16 cellular contexts compared by ENCODE assay signal in genomic region chr10:126562209-126562680, GRCh38.
DNase-seq lines count a peak whose midpoint lies in the region; ATAC-seq, FAIRE-seq and TF ChIP-seq lines count a peak whose summit lies in the region.
"Had no signal": no experiment of that assay in that cellular context is flagged by ENCODE, and none has a peak within 500 bp of the region (broad histone marks: within the 10 kb centered on the region; RNA-seq: fewer than 3 reads in every experiment).

No MANE protein-coding gene starts in this region.

- no peak overlapping the region for H3K4me3 ChIP-seq in endodermal cell (ENCODE audit: low read length)
- H3K4me3 ChIP-seq in skeletal muscle satellite cell (ENCODE audit: low read length) = no peak overlapping the region

- peak; percentile 21 for ATAC-seq in WTC11
- ATAC-seq: Right ventricle myocardium inferior had no signal

- H3K27me3 Mint-ChIP-seq in HFFc6 (ENCODE audit: insufficient read depth) (peaks cover 13% of the 10 kb centered on the region), WTC11 (ENCODE audit: low read depth) (no peaks in the 10 kb centered on the region; the same call in none of the 2 replicates), endodermal cell (ENCODE audit: insufficient read depth) (peaks cover 9% of the 10 kb centered on the region)
- H3K27me3 Mint-ChIP-seq: IgD-negative memory B cell had no signal

- H3K27me3 ChIP-seq in endodermal cell (ENCODE audit: control insufficient read depth, insufficient read depth, low read length, poor library complexity, severe bottlenecking) (no peaks in the 10 kb centered on the region), skeletal muscle satellite cell (ENCODE audit: control insufficient read depth, insufficient read depth, low read length) (no peaks in the 10 kb centered on the region)

- H3K4me1 Mint-ChIP-seq in HFFc6 (ENCODE audit: low read depth) (peaks cover 15% of the 10 kb centered on the region), WTC11 (peaks cover 40% of the 10 kb centered on the region), endodermal cell (peaks cover 47% of the 10 kb centered on the region)
- H3K4me1 Mint-ChIP-seq: IgD-negative memory B cell had no signal

- peaks cover 19% of the 10 kb centered on the region for H3K4me1 ChIP-seq in endodermal cell (ENCODE audit: control insufficient read depth, insufficient read depth, low read length)
- H3K4me1 ChIP-seq in skeletal muscle satellite cell (ENCODE audit: control insufficient read depth, insufficient read depth, low read length) = peaks cover 9% of the 10 kb centered on the region

- peak overlapping the region; percentile 66 for H3K4me2 ChIP-seq in skeletal muscle satellite cell (ENCODE audit: low read length)
- H3K4me2 ChIP-seq: SK-N-SH had no signal

- DNase-seq in HFFc6 (no peak), WTC11 (ENCODE audit: low spot score) (no peak), endodermal cell (peak; percentile 82), NCI-H2227 treated with DMSO at 0.1 percent for 48 hours (lab: John Stamatoyannopoulos, UW) (no peak), H54 (ENCODE audit: insufficient read length, low spot score) (no peak)
- DNase-seq in stimulated activated naive CD4-positive, alpha-beta T cell (lab: John Stamatoyannopoulos, UW) = no peak
- DNase-seq: DMS53, NCI-H1436, NCI-H2107, NCI-H446, NCI-H82, SK-N-SH had no signal

- TF ChIP-seq CTCF in HFFc6 (IDR thresholded peaks at IDR 0.05) (no peak), WTC11 (IDR thresholded peaks at IDR 0.05) (no peak), endodermal cell (conservative IDR thresholded peaks at IDR 0.05) (no peak)

- POLR2A ChIA-PET in WTC11 (lab: Charles Lee) = interaction anchor here (1.3 kb wide), 1 partner anchor 10 kb away, joined by 3 read pairs; no protein-coding TSS in a partner anchor

- H3K27ac Mint-ChIP-seq in HFFc6 = no peak overlapping the region
- H3K27ac Mint-ChIP-seq in WTC11 = peak overlapping the region; percentile 69; the same call in 1 of the 2 replicates
- H3K27ac Mint-ChIP-seq in endodermal cell = peak overlapping the region; percentile 81
- H3K27ac Mint-ChIP-seq: IgD-negative memory B cell had no signal

- 39 to 43% methylated on average over 4 to 5 of the region's 5 CpGs for WGBS in endodermal cell (ENCODE audit: insufficient coverage in 1 of 2, insufficient read length in 1 of 2), 2 experiments

- no peak for TF ChIP-seq POLR2A in H54 (IDR thresholded peaks at IDR 0.05; ENCODE audit: low read depth, low read length)

- H3K9me3 Mint-ChIP-seq in HFFc6 (peaks cover 4% of the 10 kb centered on the region), WTC11 (peaks cover 20% of the 10 kb centered on the region), endodermal cell (peaks cover 19% of the 10 kb centered on the region)

- H3K9me3 ChIP-seq in endodermal cell (ENCODE audit: control insufficient read depth, low read length) = peaks cover 25% of the 10 kb centered on the region
- no peaks in the 10 kb centered on the region for H3K9me3 ChIP-seq in skeletal muscle satellite cell (replicated peaks; ENCODE audit: low read length)
- H3K9me3 ChIP-seq: SK-N-SH had no signal

- H3K36me3 ChIP-seq in endodermal cell (ENCODE audit: control insufficient read depth, insufficient read depth, low read length) = no peaks in the 10 kb centered on the region
- H3K36me3 ChIP-seq in skeletal muscle satellite cell (ENCODE audit: insufficient read depth, low read length) = no peaks in the 10 kb centered on the region

- H3K27ac ChIP-seq in endodermal cell (ENCODE audit: low read depth, low read length) = peak overlapping the region; percentile 30

- H3K4me3 Mint-ChIP-seq in HFFc6 (peak overlapping the region; percentile 84; the same call in 1 of the 2 replicates), WTC11 (no peak overlapping the region; the same call in 1 of the 2 replicates), endodermal cell (peak overlapping the region; percentile 0)
- H3K4me3 Mint-ChIP-seq: IgD-negative memory B cell had no signal

- H3K9ac ChIP-seq in endodermal cell (ENCODE audit: extremely low read depth, low read length, poor library complexity, severe bottlenecking) = peak overlapping the region; percentile 50
- H3K9ac ChIP-seq in skeletal muscle satellite cell (ENCODE audit: low read depth, low read length) = no peak overlapping the region
- H3K9ac ChIP-seq: SK-N-SH had no signal

- FAIRE-seq in H54 (lab: Jason Lieb, UNC) = no peak
- FAIRE-seq: GM12891 had no signal

- CTCF ChIA-PET in WTC11 (lab: Charles Lee) = no interaction called here

- H3K36me3 Mint-ChIP-seq in HFFc6 (ENCODE audit: low read depth) = no peaks in the 10 kb centered on the region
- H3K36me3 Mint-ChIP-seq in WTC11 = peaks cover 26% of the 10 kb centered on the region
- peaks cover 13% of the 10 kb centered on the region for H3K36me3 Mint-ChIP-seq in endodermal cell (ENCODE audit: low read depth)
- H3K36me3 Mint-ChIP-seq: IgD-negative memory B cell had no signal

TF ChIP-seq in WTC11, 78 proteins besides CTCF, POLR2A, EP300 and RAD21:
- TF ChIP-seq ZNF219 (CRISPR knock-in tag; IDR thresholded peaks at IDR 0.05; ENCODE audit: borderline replicate concordance) = no peak
